In the genomic region with DNA sequence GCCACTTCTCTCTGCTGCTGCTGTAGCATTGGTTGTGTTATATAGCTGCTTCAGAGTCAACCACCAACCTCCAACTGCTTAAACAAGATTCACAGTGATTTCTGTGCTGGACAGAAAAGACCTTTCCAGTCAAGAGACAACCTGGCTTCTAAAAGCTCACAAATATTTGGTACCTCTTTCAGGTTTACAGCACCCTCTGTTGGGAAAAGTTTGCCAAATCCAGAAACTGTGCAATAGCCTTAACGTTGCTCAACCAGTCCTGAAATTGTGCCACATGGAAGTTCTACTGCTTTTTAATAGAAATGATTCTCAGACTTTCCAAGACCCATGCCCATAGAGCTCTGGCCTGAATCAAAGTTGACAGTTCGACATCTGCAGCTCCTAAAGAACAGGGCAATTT, we compare ENCODE assay signal across 11 cellular contexts.
DNase-seq lines count a peak whose midpoint lies in the region; ATAC-seq and TF ChIP-seq lines count a peak whose summit lies in the region.
"Had no signal": no experiment of that assay in that cellular context is flagged by ENCODE, and none has a peak within 500 bp of the region (broad histone marks: within the 10 kb centered on the region; RNA-seq: fewer than 3 reads in every experiment).

No MANE protein-coding gene starts in this region.

- POLR2A ChIA-PET in A673 (lab: Charles Lee; ENCODE audit: low non-redundant PET): no interaction called here
- POLR2A ChIA-PET in activated CD4-positive, alpha-beta memory T cell treated with anti-CD3 and anti-CD28 coated beads, Interleukin-2, amount 10 ng/mL, durations not matched to agents 7 days and 5 days (lab: Charles Lee): no interaction called here
- POLR2A ChIA-PET in naive thymus-derived CD8-positive, alpha-beta T cell (lab: Charles Lee): no interaction called here

- H3K27ac Mint-ChIP-seq in endodermal cell: no peak overlapping the region
- H3K27ac Mint-ChIP-seq in activated CD4-positive, alpha-beta memory T cell treated with anti-CD3 and anti-CD28 coated beads, Interleukin-2, amount 10 ng/mL, durations not matched to agents 7 days and 5 days: no peak overlapping the region
- no peak overlapping the region for H3K27ac Mint-ChIP-seq in naive thymus-derived CD8-positive, alpha-beta T cell

- H3K9ac ChIP-seq in endodermal cell (ENCODE audit: extremely low read depth, low read length, poor library complexity, severe bottlenecking): no peak overlapping the region

- DNase-seq in A673 (ENCODE audit: low spot score) (peak; percentile 19), NCI-H460 (ENCODE audit: extremely low read depth, low read depth) (peak; percentile 24), endodermal cell (peak; percentile 59), NCI-H510A (lab: John Stamatoyannopoulos, UW) (no peak)
- DNase-seq in activated effector memory CD4-positive, alpha-beta T cell treated with anti-CD3 and anti-CD28 coated beads, Interleukin-2, amount 50 U/mL, for 16 hours: no peak
- no peak for DNase-seq in activated CD4-positive, alpha-beta memory T cell treated with anti-CD3 and anti-CD28 coated beads, Interleukin-2, amount 10 ng/mL, durations not matched to agents 7 days and 5 days
- DNase-seq in naive thymus-derived CD8-positive, alpha-beta T cell: no peak
- DNase-seq: activated naive CD4-positive, alpha-beta T cell treated with Interleukin-2 at 50 U/mL for 16 hours; C1 segment of cervical spinal cord; ovary had no signal

- H3K4me3 Mint-ChIP-seq in endodermal cell: no peak overlapping the region
- H3K4me3 Mint-ChIP-seq in activated CD4-positive, alpha-beta memory T cell treated with anti-CD3 and anti-CD28 coated beads, Interleukin-2, amount 10 ng/mL, durations not matched to agents 7 days and 5 days: no peak overlapping the region
- H3K4me3 Mint-ChIP-seq in naive thymus-derived CD8-positive, alpha-beta T cell: no peak overlapping the region

- no peaks in the 10 kb centered on the region for H3K36me3 ChIP-seq in A673 (ENCODE audit: insufficient read depth, low read length, poor library complexity, severe bottlenecking)
- no peaks in the 10 kb centered on the region for H3K36me3 ChIP-seq in endodermal cell (ENCODE audit: control insufficient read depth, insufficient read depth, low read length)
- H3K36me3 ChIP-seq: ovary had no signal

- H3K36me3 Mint-ChIP-seq in endodermal cell (ENCODE audit: low read depth): peaks cover 8% of the 10 kb centered on the region
- no peaks in the 10 kb centered on the region for H3K36me3 Mint-ChIP-seq in activated CD4-positive, alpha-beta memory T cell treated with anti-CD3 and anti-CD28 coated beads, Interleukin-2, amount 10 ng/mL, durations not matched to agents 7 days and 5 days (ENCODE audit: low read depth)
- no peaks in the 10 kb centered on the region for H3K36me3 Mint-ChIP-seq in naive thymus-derived CD8-positive, alpha-beta T cell

- WGBS in endodermal cell (ENCODE audit: insufficient coverage in 1 of 2, insufficient read length in 1 of 2), 2 experiments: 53% methylated on average over 2 of the region's 2 CpGs; no CpG with 5 or more reads in 1 of the 2 experiments

- H3K9me3 ChIP-seq in A673 (ENCODE audit: low read depth, low read length, poor library complexity, severe bottlenecking) (no peaks in the 10 kb centered on the region), endodermal cell (ENCODE audit: control insufficient read depth, low read length) (no peaks in the 10 kb centered on the region)
- H3K9me3 ChIP-seq: ovary had no signal

- intact Hi-C loops in A673 (cut with micrococcal nuclease; ENCODE audit: unreplicated experiment): no loop called here

- ATAC-seq in GM19351 (IDR thresholded peaks at IDR 0.05; ENCODE audit: unreplicated experiment): peak; percentile 26
- ATAC-seq in naive thymus-derived CD8-positive, alpha-beta T cell: no peak

- BruUV-seq in A673 (replicated peaks; lab: Mats Ljungman, UMichigan): no TSS peak

- no peaks in the 10 kb centered on the region for H3K27me3 Mint-ChIP-seq in endodermal cell (ENCODE audit: insufficient read depth)
- no peaks in the 10 kb centered on the region for H3K27me3 Mint-ChIP-seq in activated CD4-positive, alpha-beta memory T cell treated with anti-CD3 and anti-CD28 coated beads, Interleukin-2, amount 10 ng/mL, durations not matched to agents 7 days and 5 days
- H3K27me3 Mint-ChIP-seq in naive thymus-derived CD8-positive, alpha-beta T cell: no peaks in the 10 kb centered on the region

- H3K4me1 ChIP-seq in A673 (ENCODE audit: insufficient read depth, low read length, poor library complexity, severe bottlenecking) (no peaks in the 10 kb centered on the region), endodermal cell (ENCODE audit: control insufficient read depth, insufficient read depth, low read length) (no peaks in the 10 kb centered on the region)

- H3K4me1 Mint-ChIP-seq in endodermal cell: peaks cover 2% of the 10 kb centered on the region
- H3K4me1 Mint-ChIP-seq in activated CD4-positive, alpha-beta memory T cell treated with anti-CD3 and anti-CD28 coated beads, Interleukin-2, amount 10 ng/mL, durations not matched to agents 7 days and 5 days: no peaks in the 10 kb centered on the region
- H3K4me1 Mint-ChIP-seq in naive thymus-derived CD8-positive, alpha-beta T cell: peaks cover 0 to 19% (median 0%) of the 10 kb centered on the region in 4 donors

- no peak overlapping the region for H3K27ac ChIP-seq in A673 (ENCODE audit: low read depth, low read length, poor library complexity, severe bottlenecking)
- H3K27ac ChIP-seq in endodermal cell (ENCODE audit: low read depth, low read length): no peak overlapping the region
- H3K27ac ChIP-seq: ovary had no signal

- CTCF ChIA-PET in A673 (lab: Charles Lee): no interaction called here
- CTCF ChIA-PET in activated CD4-positive, alpha-beta memory T cell treated with anti-CD3 and anti-CD28 coated beads, Interleukin-2, amount 10 ng/mL, durations not matched to agents 7 days and 5 days (lab: Charles Lee): no interaction called here

- peaks cover 2% of the 10 kb centered on the region for H3K9me3 Mint-ChIP-seq in endodermal cell
- no peaks in the 10 kb centered on the region for H3K9me3 Mint-ChIP-seq in activated CD4-positive, alpha-beta memory T cell treated with anti-CD3 and anti-CD28 coated beads, Interleukin-2, amount 10 ng/mL, durations not matched to agents 7 days and 5 days
- no peaks in the 10 kb centered on the region for H3K9me3 Mint-ChIP-seq in naive thymus-derived CD8-positive, alpha-beta T cell

- TF ChIP-seq CTCF in A673 (conservative IDR thresholded peaks at IDR 0.05; ENCODE audit: low read depth, low read length) (peak; percentile 21; the same call in 1 of the 2 replicates), endodermal cell (conservative IDR thresholded peaks at IDR 0.05) (peak; percentile 67)

- H3K4me3 ChIP-seq in A673 (ENCODE audit: low read depth, low read length, poor library complexity, severe bottlenecking) (no peak overlapping the region), endodermal cell (ENCODE audit: low read length) (no peak overlapping the region)
- H3K4me3 ChIP-seq: ovary had no signal

- H3K27me3 ChIP-seq in A673 (replicated peaks; ENCODE audit: insufficient read depth, low read depth, low read length, poor library complexity) (no peaks in the 10 kb centered on the region), endodermal cell (ENCODE audit: control insufficient read depth, insufficient read depth, low read length, poor library complexity, severe bottlenecking) (no peaks in the 10 kb centered on the region)
- H3K27me3 ChIP-seq: ovary had no signal

Comparison
In these comparisons a context has a peak if more than half of its experiments do, and no peak if none do; other contexts are left out.
1. DNase-seq: peak in A673 (single experiment), NCI-H460 (single experiment) and endodermal cell (single experiment); none in NCI-H510A (single experiment), activated effector memory CD4-positive, alpha-beta T cell treated with anti-CD3 and anti-CD28 coated beads, Interleukin-2, amount 50 U/mL, for 16 hours (single experiment), activated CD4-positive, alpha-beta memory T cell treated with anti-CD3 and anti-CD28 coated beads, Interleukin-2, amount 10 ng/mL, durations not matched to agents 7 days and 5 days (single experiment) and naive thymus-derived CD8-positive, alpha-beta T cell (0 of 10).